ENCODE assay signal across 1 cellular context in genomic region chr1:3323791-3324703, GRCh38.
TF ChIP-seq lines count a peak whose summit lies in the region.

No MANE protein-coding gene starts in this region.

TF ChIP-seq in HepG2, 621 proteins besides CTCF, POLR2A, EP300 and RAD21 (continued from another document):
- TF ChIP-seq DZIP1 (CRISPR knock-in tag; IDR thresholded peaks at IDR 0.05): no peak
- TF ChIP-seq, protein P1, sequence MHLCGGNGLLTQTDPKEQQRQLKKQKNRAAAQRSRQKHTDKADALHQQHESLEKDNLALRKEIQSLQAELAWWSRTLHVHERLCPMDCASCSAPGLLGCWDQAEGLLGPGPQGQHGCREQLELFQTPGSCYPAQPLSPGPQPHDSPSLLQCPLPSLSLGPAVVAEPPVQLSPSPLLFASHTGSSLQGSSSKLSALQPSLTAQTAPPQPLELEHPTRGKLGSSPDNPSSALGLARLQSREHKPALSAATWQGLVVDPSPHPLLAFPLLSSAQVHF (CRISPR knock-in tag; IDR thresholded peaks at IDR 0.05): peak; percentile 20; the same call in 1 of the 2 replicates
- TF ChIP-seq, protein P2, sequence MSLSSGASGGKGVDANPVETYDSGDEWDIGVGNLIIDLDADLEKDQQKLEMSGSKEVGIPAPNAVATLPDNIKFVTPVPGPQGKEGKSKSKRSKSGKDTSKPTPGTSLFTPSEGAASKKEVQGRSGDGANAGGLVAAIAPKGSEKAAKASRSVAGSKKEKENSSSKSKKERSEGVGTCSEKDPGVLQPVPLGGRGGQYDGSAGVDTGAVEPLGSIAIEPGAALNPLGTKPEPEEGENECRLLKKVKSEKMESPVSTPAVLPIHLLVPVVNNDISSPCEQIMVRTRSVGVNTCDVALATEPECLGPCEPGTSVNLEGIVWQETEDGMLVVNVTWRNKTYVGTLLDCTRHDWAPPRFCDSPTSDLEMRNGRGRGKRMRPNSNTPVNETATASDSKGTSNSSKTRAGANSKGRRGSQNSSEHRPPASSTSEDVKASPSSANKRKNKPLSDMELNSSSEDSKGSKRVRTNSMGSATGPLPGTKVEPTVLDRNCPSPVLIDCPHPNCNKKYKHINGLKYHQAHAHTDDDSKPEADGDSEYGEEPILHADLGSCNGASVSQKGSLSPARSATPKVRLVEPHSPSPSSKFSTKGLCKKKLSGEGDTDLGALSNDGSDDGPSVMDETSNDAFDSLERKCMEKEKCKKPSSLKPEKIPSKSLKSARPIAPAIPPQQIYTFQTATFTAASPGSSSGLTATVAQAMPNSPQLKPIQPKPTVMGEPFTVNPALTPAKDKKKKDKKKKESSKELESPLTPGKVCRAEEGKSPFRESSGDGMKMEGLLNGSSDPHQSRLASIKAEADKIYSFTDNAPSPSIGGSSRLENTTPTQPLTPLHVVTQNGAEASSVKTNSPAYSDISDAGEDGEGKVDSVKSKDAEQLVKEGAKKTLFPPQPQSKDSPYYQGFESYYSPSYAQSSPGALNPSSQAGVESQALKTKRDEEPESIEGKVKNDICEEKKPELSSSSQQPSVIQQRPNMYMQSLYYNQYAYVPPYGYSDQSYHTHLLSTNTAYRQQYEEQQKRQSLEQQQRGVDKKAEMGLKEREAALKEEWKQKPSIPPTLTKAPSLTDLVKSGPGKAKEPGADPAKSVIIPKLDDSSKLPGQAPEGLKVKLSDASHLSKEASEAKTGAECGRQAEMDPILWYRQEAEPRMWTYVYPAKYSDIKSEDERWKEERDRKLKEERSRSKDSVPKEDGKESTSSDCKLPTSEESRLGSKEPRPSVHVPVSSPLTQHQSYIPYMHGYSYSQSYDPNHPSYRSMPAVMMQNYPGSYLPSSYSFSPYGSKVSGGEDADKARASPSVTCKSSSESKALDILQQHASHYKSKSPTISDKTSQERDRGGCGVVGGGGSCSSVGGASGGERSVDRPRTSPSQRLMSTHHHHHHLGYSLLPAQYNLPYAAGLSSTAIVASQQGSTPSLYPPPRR (CRISPR knock-in tag; IDR thresholded peaks at IDR 0.05; ENCODE audit: borderline replicate concordance): 0 out of 2 replicates have a peak, but pooled peaks have one; percentile 17
- no peak for TF ChIP-seq HHEX (CRISPR knock-in tag; IDR thresholded peaks at IDR 0.05)
